Comparison of ENCODE assay signal across 13 cellular contexts in genomic region chr2:146413086-146413610, GRCh38.
DNase-seq lines count a peak whose midpoint lies in the region; ATAC-seq, FAIRE-seq and TF ChIP-seq lines count a peak whose summit lies in the region.
"Had no signal": no experiment of that assay in that cellular context is flagged by ENCODE, and none has a peak within 500 bp of the region (broad histone marks: within the 10 kb centered on the region; RNA-seq: fewer than 3 reads in every experiment).

No MANE protein-coding gene starts in this region.

- TF ChIP-seq EP300 in H1 (IDR thresholded peaks at IDR 0.05; ENCODE audit: borderline replicate concordance in 1 of 2, low read depth in 2 of 2, low read length in 2 of 2) = no peak

- H3K27ac ChIP-seq in HCT116 (ENCODE audit: low read depth, low read length) = no peak overlapping the region
- no peak overlapping the region for H3K27ac ChIP-seq in OCI-LY1 (ENCODE audit: low read depth, low read length, poor library complexity, severe bottlenecking)
- no peak overlapping the region for H3K27ac ChIP-seq in H1 (ENCODE audit: low read depth, low read length)
- no peak overlapping the region for H3K27ac ChIP-seq in spleen

- H4K91ac ChIP-seq in H1 (replicated peaks; ENCODE audit: insufficient read length, low read length) = peak overlapping the region; percentile 22

- H2BK20ac ChIP-seq in H1 (ENCODE audit: low read length) = peak overlapping the region; percentile 97; the same call in 1 of the 2 replicates

- no peaks in the 10 kb centered on the region for H3K79me2 ChIP-seq in HCT116 (ENCODE audit: insufficient read depth, low read length)
- H3K79me2 ChIP-seq in OCI-LY1 (ENCODE audit: insufficient read depth, low read length) = no peaks in the 10 kb centered on the region
- H3K79me2 ChIP-seq in H1 (ENCODE audit: control insufficient read depth in 1 of 2, insufficient read depth in 2 of 2, low read length in 2 of 2) = no peaks in the 10 kb centered on the region

- H3K27me3 ChIP-seq in HCT116 (ENCODE audit: insufficient read depth, low read length) = no peaks in the 10 kb centered on the region
- H3K27me3 ChIP-seq in OCI-LY1 (ENCODE audit: insufficient read depth, low read length) = no peaks in the 10 kb centered on the region
- no peaks in the 10 kb centered on the region; a peak in 1 of 7 replicates for H3K27me3 ChIP-seq in H1 (replicated peaks in 1 of 4; ENCODE audit: control insufficient read depth in 3 of 4, extremely low read depth in 1 of 4, insufficient read depth in 3 of 4, low read length in 3 of 4)
- H3K27me3 ChIP-seq in spleen (replicated peaks in 1 of 7) = no peaks in the 10 kb centered on the region

- no peak overlapping the region for H4K8ac ChIP-seq in H1 (ENCODE audit: extremely low read depth, insufficient read depth, low read length)

- CTCF ChIA-PET in HCT116 (lab: Charles Lee) = no interaction called here
- CTCF ChIA-PET in H1 (lab: Charles Lee; ENCODE audit: partially characterized antibody) = interaction anchor here (0.7 to 1.0 kb wide), 3 partner anchors 10 to 31 kb away, joined by 3 to 4 read pairs (median 3); no protein-coding TSS in a partner anchor

- DNase-seq in HCT116 (ENCODE audit: low read depth, low spot score) (no peak), H1 (ENCODE audit: low read depth in 1 of 2, low spot score in 2 of 2) (no peak), spleen (peak; percentile 67), UCSD-AML1 (lab: John Stamatoyannopoulos, UW; ENCODE audit: unreplicated experiment) (no peak), GM12892 (ENCODE audit: insufficient read length) (no peak)
- DNase-seq: C1 segment of cervical spinal cord; Calu3; CD4-positive, alpha-beta T cell; DMS 273 treated with DMSO at 0.1 percent for 48 hours; HCEC 1CT had no signal

- no peaks in the 10 kb centered on the region for H3K9me3 ChIP-seq in HCT116 (ENCODE audit: control insufficient read depth in 1 of 2, insufficient read depth in 1 of 2, low read depth in 1 of 2, low read length in 2 of 2)
- H3K9me3 ChIP-seq in OCI-LY1 (ENCODE audit: low read length) = no peaks in the 10 kb centered on the region
- no peaks in the 10 kb centered on the region for H3K9me3 ChIP-seq in H1 (ENCODE audit: insufficient read depth in 2 of 2, low read depth in 1 of 2, low read length in 1 of 2)
- no peaks in the 10 kb centered on the region for H3K9me3 ChIP-seq in spleen

- POLR2A ChIA-PET in HCT116 (lab: Charles Lee) = no interaction called here
- POLR2A ChIA-PET in H1 (lab: Charles Lee; ENCODE audit: partially characterized antibody) = interaction anchor here (1.1 kb wide), 1 partner anchor 128 kb away, joined by 4 read pairs; no protein-coding TSS in a partner anchor

- H2AK5ac ChIP-seq in H1 (ENCODE audit: low read depth, low read length) = no peak overlapping the region; the same call in 1 of the 2 replicates

- H3F3A ChIP-seq in OCI-LY1 (ENCODE audit: insufficient read depth, low read length) = no peaks in the 10 kb centered on the region

- TF ChIP-seq CTCF in HCT116 (IDR thresholded peaks at IDR 0.05 in 2 of 3, conservative IDR thresholded peaks at IDR 0.05 in 1 of 3; ENCODE audit: borderline replicate concordance in 1 of 3, insufficient read depth in 1 of 3, low read depth in 2 of 3, low read length in 2 of 3) = no peak
- TF ChIP-seq CTCF in OCI-LY1 (IDR thresholded peaks at IDR 0.05; ENCODE audit: low read length) = no peak
- TF ChIP-seq CTCF in H1 (IDR thresholded peaks at IDR 0.05; ENCODE audit: control extremely low read depth in 1 of 3, insufficient read depth in 1 of 3, low read depth in 1 of 3, low read length in 3 of 3) = no peak
- no peak for TF ChIP-seq CTCF in spleen (IDR thresholded peaks at IDR 0.05 in 8 of 11, conservative IDR thresholded peaks at IDR 0.05 in 3 of 11)

- H3K18ac ChIP-seq in H1 (ENCODE audit: extremely low read depth, low read length) = peak overlapping the region; percentile 48; the same call in 1 of the 2 replicates

- no TSS peak for BruUV-seq in HCT116 (replicated peaks; lab: Mats Ljungman, UMichigan)

- H2BK5ac ChIP-seq in H1 (ENCODE audit: low read depth, low read length) = peak overlapping the region; percentile 67; the same call in 1 of the 2 replicates

- H3K56ac ChIP-seq in H1 (replicated peaks; ENCODE audit: insufficient read length, low read depth, low read length) = no peak overlapping the region

- peak overlapping the region; percentile 73 for H2BK120ac ChIP-seq in H1 (replicated peaks; ENCODE audit: low read depth, low read length)

- H3K4me2 ChIP-seq in HCT116 (ENCODE audit: low read length) (no peak overlapping the region), OCI-LY1 (ENCODE audit: low read length) (no peak overlapping the region), H1 (ENCODE audit: insufficient read depth in 1 of 2, low read depth in 2 of 2, low read length in 2 of 2) (no peak overlapping the region)

- TF ChIP-seq RAD21 in HCT116 (IDR thresholded peaks at IDR 0.05; ENCODE audit: low read depth) = no peak
- no peak for TF ChIP-seq RAD21 in H1 (IDR thresholded peaks at IDR 0.05 in 1 of 2, conservative IDR thresholded peaks at IDR 0.05 in 1 of 2; ENCODE audit: low read depth in 2 of 2, low read length in 2 of 2)

- H3K4me3 ChIP-seq in HCT116 (replicated peaks in 1 of 2; ENCODE audit: low read depth in 1 of 2, low read length in 2 of 2) (no peak overlapping the region), OCI-LY1 (ENCODE audit: low read depth, low read length, poor library complexity, severe bottlenecking) (no peak overlapping the region), H1 (ENCODE audit: extremely low read depth in 1 of 4, insufficient read depth in 2 of 4, low read depth in 3 of 4, low read length in 4 of 4) (no peak overlapping the region), spleen (no peak overlapping the region)

- intact Hi-C loops in HCT116 (cut with micrococcal nuclease) = no loop called here
- intact Hi-C loops in spleen (cut with DNase I; ENCODE audit: low total_unique reads) = no loop called here

- ATAC-seq in HCT116 (peak; percentile 34; the same call in 1 of the 2 replicates), HG03442 (IDR thresholded peaks at IDR 0.05; ENCODE audit: unreplicated experiment) (no peak)

- H3K36me3 ChIP-seq in HCT116 (ENCODE audit: control insufficient read depth in 1 of 2, insufficient read depth in 2 of 2, low read length in 2 of 2) (no peaks in the 10 kb centered on the region), OCI-LY1 (ENCODE audit: insufficient read depth, low read length) (no peaks in the 10 kb centered on the region), H1 (ENCODE audit: control insufficient read depth in 2 of 4, insufficient read depth in 4 of 4, low read length in 3 of 4) (no peaks in the 10 kb centered on the region), spleen (no peaks in the 10 kb centered on the region)

- H2AFZ ChIP-seq in HCT116 (ENCODE audit: low read depth, low read length, poor library complexity, severe bottlenecking) (no peak overlapping the region), OCI-LY1 (ENCODE audit: low read length) (peak overlapping the region; percentile 64; the same call in 1 of the 2 replicates), H1 (ENCODE audit: low read length) (0 out of 2 replicates have a peak overlapping the region, but pooled peaks have one; percentile 42)

- RAD21 ChIA-PET in HCT116 (lab: Charles Lee; ENCODE audit: low non-redundant PET in 1 of 2, low total read pairs in 2 of 2, uncharacterized antibody in 2 of 2, unreplicated experiment in 2 of 2) = no interaction called here

- no peak for TF ChIP-seq POLR2A in HCT116 (IDR thresholded peaks at IDR 0.05; ENCODE audit: borderline replicate concordance, extremely low read depth, insufficient read depth, insufficient read length)
- no peak for TF ChIP-seq POLR2A in H1 (IDR thresholded peaks at IDR 0.05; ENCODE audit: control extremely low read depth in 1 of 2, low read depth in 2 of 2, low read length in 2 of 2)
- TF ChIP-seq POLR2A in spleen (IDR thresholded peaks at IDR 0.05) = no peak
- TF ChIP-seq POLR2A in GM12892 (IDR thresholded peaks at IDR 0.05; ENCODE audit: low read depth, low read length) = no peak

- no peaks in the 10 kb centered on the region for H3K23me2 ChIP-seq in H1 (ENCODE audit: low read depth, low read length)

- H3K4ac ChIP-seq in H1 (replicated peaks; ENCODE audit: insufficient read length, low read depth, low read length) = no peak overlapping the region

- H3K4me1 ChIP-seq in HCT116 (ENCODE audit: control insufficient read depth in 1 of 2, insufficient read depth in 2 of 2, low read length in 2 of 2) (no peaks in the 10 kb centered on the region), OCI-LY1 (ENCODE audit: insufficient read depth, low read length, severe bottlenecking) (peaks cover 5% of the 10 kb centered on the region), H1 (replicated peaks in 1 of 4; ENCODE audit: control insufficient read depth in 3 of 4, insufficient read depth in 4 of 4, low read length in 3 of 4) (peaks cover 0 to 9% (median 1%) of the 10 kb centered on the region in 4 experiments; a peak in 4 of 7 replicates), spleen (no peaks in the 10 kb centered on the region)

- peak overlapping the region; percentile 87; the same call in 1 of the 2 replicates for H2BK12ac ChIP-seq in H1 (ENCODE audit: low read depth, low read length)

- H3K23ac ChIP-seq in H1 (ENCODE audit: insufficient read length) = no peak overlapping the region

- no peak overlapping the region for H4K5ac ChIP-seq in H1 (ENCODE audit: insufficient read length, low read depth, low read length)

- WGBS in H1 (ENCODE audit: extremely low coverage in 1 of 2, insufficient coverage in 1 of 2, insufficient read length in 1 of 2, insufficient replicate concordance in 2 of 2, low coverage in 1 of 2, low lambda C conversion rate in 2 of 2, missing lambda C conversion rate in 1 of 2), 2 experiments = 93% methylated on average over 18 of the region's 22 CpGs; no CpG with 5 or more reads in 1 of the 2 experiments
- WGBS in spleen, 5 donors = 89 to 98% (median 94%) methylated on average over 21 to 22 of the region's 22 CpGs

- H3K9ac ChIP-seq in HCT116 (ENCODE audit: low read length) (no peak overlapping the region), OCI-LY1 (ENCODE audit: low read length) (no peak overlapping the region), H1 (replicated peaks in 1 of 4; ENCODE audit: extremely low read depth in 1 of 4, low read depth in 3 of 4, low read length in 3 of 4) (no peak overlapping the region)

- no peaks in the 10 kb centered on the region for H3K79me1 ChIP-seq in H1 (ENCODE audit: low read depth, low read length)

- H3K14ac ChIP-seq in H1 (ENCODE audit: insufficient read length) = no peak overlapping the region

- H2BK15ac ChIP-seq in H1 (ENCODE audit: low read length) = no peak overlapping the region; the same call in 1 of the 2 replicates

- FAIRE-seq in H1 (lab: Jason Lieb, UNC) = no peak
- no peak for FAIRE-seq in GM12892 (lab: Jason Lieb, UNC)
- FAIRE-seq: A204.1 had no signal

- H3K9me2 ChIP-seq in HCT116 (ENCODE audit: insufficient read depth) (no peaks in the 10 kb centered on the region), OCI-LY1 (ENCODE audit: low read depth, low read length) (no peaks in the 10 kb centered on the region)

- no peaks in the 10 kb centered on the region for H4K20me1 ChIP-seq in HCT116 (ENCODE audit: insufficient read depth)
- H4K20me1 ChIP-seq in OCI-LY1 (ENCODE audit: insufficient read depth, low read length) = no peaks in the 10 kb centered on the region
- H4K20me1 ChIP-seq in H1 (replicated peaks in 1 of 2; ENCODE audit: control insufficient read depth in 1 of 2, insufficient read depth in 2 of 2, low read length in 2 of 2) = no peaks in the 10 kb centered on the region
